ENCODE assay signal across 8 cellular contexts in genomic region chr5:134226441-134227192, GRCh38. TPM values are rescaled to one million over a fixed set of nuclear protein-coding genes. Genes with fewer than 3 reads are reported as not detected.
DNase-seq lines count a peak whose midpoint lies in the region; ATAC-seq and TF ChIP-seq lines count a peak whose summit lies in the region.

No MANE protein-coding gene starts in this region.

- peak overlapping the region; percentile 100 for H3K27ac ChIP-seq in HUES6 (ENCODE audit: low read depth, low read length)

- peak overlapping the region; percentile 90 for H3K4me3 Mint-ChIP-seq in activated T-cell treated with anti-CD3 and anti-CD28 coated beads, Interleukin-2, amount 50 U/mL, for 4 hours
- peak overlapping the region; percentile 93 for H3K4me3 Mint-ChIP-seq in osteocyte (ENCODE audit: unreplicated experiment)

- peak overlapping the region; percentile 95 for H3K4me3 ChIP-seq in AG10803 (ENCODE audit: low read length)
- peak overlapping the region; percentile 99 for H3K4me3 ChIP-seq in HUES6 (ENCODE audit: low read depth, low read length)
- peak overlapping the region; percentile 96 for H3K4me3 ChIP-seq in fibroblast of the aortic adventitia (ENCODE audit: low read depth, low read length)

- peak overlapping the region; percentile 99 for H3K27ac Mint-ChIP-seq in osteocyte (ENCODE audit: unreplicated experiment)

- peaks cover 35% of the 10 kb centered on the region for H3K4me1 Mint-ChIP-seq in activated T-cell treated with anti-CD3 and anti-CD28 coated beads, Interleukin-2, amount 50 U/mL, for 4 hours (ENCODE audit: low read depth)
- peaks cover 38% of the 10 kb centered on the region for H3K4me1 Mint-ChIP-seq in osteocyte (ENCODE audit: unreplicated experiment)

- peaks cover 13% of the 10 kb centered on the region for H3K4me1 ChIP-seq in HUES6 (ENCODE audit: control insufficient read depth, insufficient read depth, low read length)

- peak overlapping the region; percentile 100 for H3K9ac ChIP-seq in HUES6 (ENCODE audit: low read length)

- peak; percentile 42 for ATAC-seq in activated T-cell treated with anti-CD3 and anti-CD28 coated beads, Interleukin-2, amount 50 U/mL, for 4 hours

- peak; percentile 70 for TF ChIP-seq POLR2A in GM19099 (IDR thresholded peaks at IDR 0.05; ENCODE audit: extremely low read depth, insufficient read length, low read depth)

- no peak for TF ChIP-seq CTCF in AG10803 (conservative IDR thresholded peaks at IDR 0.05; ENCODE audit: low read length)
- no peak for TF ChIP-seq CTCF in fibroblast of the aortic adventitia (IDR thresholded peaks at IDR 0.05; ENCODE audit: insufficient read depth, low read length)
- TF ChIP-seq CTCF in osteocyte (IDR thresholded peaks at IDR 0.05), result no peak

- H3K9me3 ChIP-seq in HUES6 (ENCODE audit: control insufficient read depth, insufficient read depth, low read depth, low read length), result no peaks in the 10 kb centered on the region

- no peaks in the 10 kb centered on the region for H3K9me3 Mint-ChIP-seq in activated T-cell treated with anti-CD3 and anti-CD28 coated beads, Interleukin-2, amount 50 U/mL, for 4 hours
- H3K9me3 Mint-ChIP-seq in osteocyte (ENCODE audit: unreplicated experiment), result no peaks in the 10 kb centered on the region

- peaks cover 17% of the 10 kb centered on the region for H3K36me3 Mint-ChIP-seq in activated T-cell treated with anti-CD3 and anti-CD28 coated beads, Interleukin-2, amount 50 U/mL, for 4 hours (ENCODE audit: insufficient read depth)
- no peaks in the 10 kb centered on the region for H3K36me3 Mint-ChIP-seq in osteocyte (ENCODE audit: unreplicated experiment)

- H3K27me3 ChIP-seq in HUES6 (ENCODE audit: control insufficient read depth, insufficient read depth, low read length), result no peaks in the 10 kb centered on the region

- DNase-seq in AG10803 (ENCODE audit: low read depth), result peak; percentile 31
- DNase-seq in activated T-cell treated with anti-CD3 and anti-CD28 coated beads, Interleukin-2, amount 50 U/mL, for 4 hours, result no peak
- peak; percentile 38 for DNase-seq in fibroblast of the aortic adventitia (ENCODE audit: low read depth)
- no peak for DNase-seq in osteocyte (ENCODE audit: extremely low spot score, unreplicated experiment)
- DNase-seq in NCI-H187 treated with DMSO at 0.1 percent for 48 hours (lab: John Stamatoyannopoulos, UW), result no peak
- no peak for DNase-seq in hippocampal formation (lab: John Stamatoyannopoulos, UW)

- no peaks in the 10 kb centered on the region for H3K27me3 Mint-ChIP-seq in activated T-cell treated with anti-CD3 and anti-CD28 coated beads, Interleukin-2, amount 50 U/mL, for 4 hours (ENCODE audit: low read depth)
- H3K27me3 Mint-ChIP-seq in osteocyte (ENCODE audit: unreplicated experiment), result no peaks in the 10 kb centered on the region

- no peaks in the 10 kb centered on the region; the same call in 1 of the 2 replicates for H3K36me3 ChIP-seq in HUES6 (ENCODE audit: control insufficient read depth, insufficient read depth, low read length)

RNA-seq across cellular contexts. Expression of gene PPP2CA, which starts 0.7 kb away (rescaled TPM):
- total RNA-seq in activated T-cell treated with anti-CD3 and anti-CD28 coated beads, Interleukin-2, amount 50 U/mL, for 4 hours, result 100 to 1,000 TPM; 206 to 213 (median 209) TPM
- 76.6 and 137 TPM in 2 replicates for total RNA-seq in fibroblast of the aortic adventitia (ENCODE audit: low replicate concordance)
- total RNA-seq in osteocyte, result 108 and 117 TPM in 2 replicates

RNA-seq across cellular contexts. Expression of gene SKP1, which starts 49.9 kb away (rescaled TPM):
- 100 to 1,000 TPM; 273 to 286 (median 282) TPM for total RNA-seq in activated T-cell treated with anti-CD3 and anti-CD28 coated beads, Interleukin-2, amount 50 U/mL, for 4 hours
- total RNA-seq in fibroblast of the aortic adventitia (ENCODE audit: low replicate concordance), result 271 and 349 TPM in 2 replicates
- total RNA-seq in osteocyte, result 320 and 333 TPM in 2 replicates

Comparison
In these comparisons a context has a peak if more than half of its experiments do, and no peak if none do; other contexts are left out.
1. DNase-seq: peak in AG10803 (single experiment) and fibroblast of the aortic adventitia (single experiment); none in activated T-cell treated with anti-CD3 and anti-CD28 coated beads, Interleukin-2, amount 50 U/mL, for 4 hours (single experiment), osteocyte (single experiment), NCI-H187 treated with DMSO at 0.1 percent for 48 hours (single experiment) and hippocampal formation (0 of 2).
2. Peak in every context shown above with its lines, with median percentiles within 50 percentile points of each other: H3K4me3 ChIP-seq.